In the genomic region with DNA sequence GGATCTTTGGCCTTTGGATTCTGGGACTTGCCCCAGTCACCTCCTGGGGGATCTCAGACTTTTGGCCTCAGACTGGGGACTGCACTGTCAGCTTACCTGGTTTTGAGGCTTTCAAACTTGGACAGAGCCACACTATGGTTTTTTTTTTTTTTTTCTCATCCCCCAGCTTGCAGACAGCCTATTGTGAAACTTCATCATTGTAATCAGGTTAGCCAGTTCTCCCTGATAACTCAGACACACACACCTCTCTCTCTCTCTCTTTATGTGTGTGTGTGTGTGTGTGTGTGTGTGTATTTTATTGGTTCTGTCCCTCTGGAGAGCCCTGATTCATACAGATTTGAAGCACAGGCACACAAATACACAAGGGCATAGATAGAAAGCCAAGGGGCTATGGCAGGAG, we compare ENCODE assay signal across 20 cellular contexts. TPM values are rescaled to one million over a fixed set of nuclear protein-coding genes. Genes with fewer than 3 reads are reported as not detected.
DNase-seq lines count a peak whose midpoint lies in the region; ATAC-seq, FAIRE-seq and TF ChIP-seq lines count a peak whose summit lies in the region.
"Had no signal": no experiment of that assay in that cellular context is flagged by ENCODE, and none has a peak within 500 bp of the region (broad histone marks: within the 10 kb centered on the region; RNA-seq: fewer than 3 reads in every experiment).

No MANE protein-coding gene starts in this region.

- TF ChIP-seq RAD21 in A549 (conservative IDR thresholded peaks at IDR 0.05 in 1 of 2, IDR thresholded peaks at IDR 0.05 in 1 of 2) = no peak

- H3K27me3 ChIP-seq in endodermal cell (ENCODE audit: control insufficient read depth, insufficient read depth, low read length, poor library complexity, severe bottlenecking) (no peaks in the 10 kb centered on the region), iPS-20b (ENCODE audit: insufficient read depth, low read length) (no peaks in the 10 kb centered on the region), tibial artery (no peaks in the 10 kb centered on the region)
- H3K27me3 ChIP-seq: BLaER1 treated with 17β-estradiol and CSF1 and Interleukin-3, amounts not matched to agents 10 nM and 100 nM; SJSA1 had no signal

- peak overlapping the region; percentile 67 for H3K4me2 ChIP-seq in A549
- H3K4me2 ChIP-seq: BLaER1 treated with 17β-estradiol and CSF1 and Interleukin-3, amounts not matched to agents 10 nM and 100 nM had no signal

- peaks cover 2% of the 10 kb centered on the region for H3K9me3 Mint-ChIP-seq in endodermal cell

- no peak for TF ChIP-seq POLR2A in A549 (IDR thresholded peaks at IDR 0.05; ENCODE audit: low read length)
- TF ChIP-seq POLR2A in GM18505 (IDR thresholded peaks at IDR 0.05; ENCODE audit: borderline replicate concordance, extremely low read depth, insufficient read depth, insufficient read length) = no peak

- H3K36me3 Mint-ChIP-seq in endodermal cell (ENCODE audit: low read depth) = no peaks in the 10 kb centered on the region
- H3K36me3 Mint-ChIP-seq: CD8-positive, alpha-beta memory T cell had no signal

- 0 out of 3 replicates have a peak overlapping the region, but pooled peaks have one; percentile 19 for H3K4me3 ChIP-seq in A549
- H3K4me3 ChIP-seq in HEK293 (ENCODE audit: low read depth, low read length) = no peak overlapping the region
- no peak overlapping the region for H3K4me3 ChIP-seq in endodermal cell (ENCODE audit: low read length)
- H3K4me3 ChIP-seq in iPS-20b (ENCODE audit: low read length) = no peak overlapping the region
- no peak overlapping the region for H3K4me3 ChIP-seq in tibial artery
- H3K4me3 ChIP-seq: BLaER1 treated with 17β-estradiol and CSF1 and Interleukin-3, amounts not matched to agents 10 nM and 100 nM; HAP-1; SJSA1 had no signal

- POLR2A ChIA-PET in A549 (lab: Yijun Ruan, JAX) (interaction anchor here (0.6 to 0.9 kb wide), 3 partner anchors 21 to 301 kb away, joined by 3 to 5 read pairs (median 4); partner anchors contain the start of gene VCAN), HEK293 (lab: Yijun Ruan, JAX) (no interaction called here)

- DNase-seq in A549 (ENCODE audit: low read depth in 1 of 2, low spot score in 1 of 2) (peak in 1 of 2 experiments; percentile 19), endodermal cell (no peak), tibial artery (no peak), NCI-H510A (lab: John Stamatoyannopoulos, UW) (no peak)
- DNase-seq: CD8-positive, alpha-beta memory T cell; DMS 273 treated with DMSO at 0.1 percent for 48 hours; EL; KG1; NCI-H1417 treated with DMSO at 0.1 percent for 48 hours; NCI-H1930; NCI-H2171 treated with DMSO at 0.1 percent for 48 hours; NCI-H446 treated with DMSO at 0.1 percent for 48 hours had no signal

- H3K9ac ChIP-seq in endodermal cell (ENCODE audit: extremely low read depth, low read length, poor library complexity, severe bottlenecking) (no peak overlapping the region), iPS-20b (ENCODE audit: low read depth, low read length) (0 out of 2 replicates have a peak overlapping the region, but pooled peaks have one; percentile 9)
- H3K9ac ChIP-seq: BLaER1 treated with 17β-estradiol and CSF1 and Interleukin-3, amounts not matched to agents 10 nM and 100 nM had no signal

- H3K27ac ChIP-seq in A549 (peak overlapping the region; percentile 52 to 69; a peak in 4 of 6 replicates), HEK293 (ENCODE audit: extremely low read depth, low read depth, low read length) (no peak overlapping the region), endodermal cell (ENCODE audit: low read depth, low read length) (no peak overlapping the region), iPS-20b (ENCODE audit: low read length) (no peak overlapping the region), tibial artery (no peak overlapping the region)
- H3K27ac ChIP-seq: BLaER1 treated with 17β-estradiol and CSF1 and Interleukin-3, amounts not matched to agents 10 nM and 100 nM; SJSA1 had no signal

- H3K9me3 ChIP-seq in A549 = peaks cover 13% of the 10 kb centered on the region; the same call in 2 of the 3 replicates
- H3K9me3 ChIP-seq in HEK293 (ENCODE audit: control insufficient read depth, insufficient read depth, low read depth, low read length) = no peaks in the 10 kb centered on the region
- H3K9me3 ChIP-seq in endodermal cell (ENCODE audit: control insufficient read depth, low read length) = peaks cover 22% of the 10 kb centered on the region
- no peaks in the 10 kb centered on the region for H3K9me3 ChIP-seq in iPS-20b (ENCODE audit: insufficient read depth, low read depth, low read length)
- peaks cover 0 to 5% (median 0%) of the 10 kb centered on the region in 3 donors for H3K9me3 ChIP-seq in tibial artery
- H3K9me3 ChIP-seq: HAP-1 had no signal

- peaks cover 12% of the 10 kb centered on the region; the same call in 2 of the 3 replicates for H3K4me1 ChIP-seq in A549
- no peaks in the 10 kb centered on the region for H3K4me1 ChIP-seq in HEK293 (ENCODE audit: control insufficient read depth, insufficient read depth, low read length)
- no peaks in the 10 kb centered on the region for H3K4me1 ChIP-seq in endodermal cell (ENCODE audit: control insufficient read depth, insufficient read depth, low read length)
- H3K4me1 ChIP-seq in iPS-20b (ENCODE audit: insufficient read depth, low read length) = peaks cover 11% of the 10 kb centered on the region; the same call in 1 of the 2 replicates
- no peaks in the 10 kb centered on the region for H3K4me1 ChIP-seq in tibial artery
- H3K4me1 ChIP-seq: BLaER1 treated with 17β-estradiol and CSF1 and Interleukin-3, amounts not matched to agents 10 nM and 100 nM; HAP-1 had no signal

- TF ChIP-seq CTCF in A549 (IDR thresholded peaks at IDR 0.05) = no peak
- no peak for TF ChIP-seq CTCF in HEK293 (tag by site-specific recombination; IDR thresholded peaks at IDR 0.05)
- TF ChIP-seq CTCF in endodermal cell (conservative IDR thresholded peaks at IDR 0.05) = no peak
- no peak for TF ChIP-seq CTCF in tibial artery (IDR thresholded peaks at IDR 0.05)

- TF ChIP-seq EP300 in A549 (IDR thresholded peaks at IDR 0.05) = no peak

- FAIRE-seq in A549 (lab: Jason Lieb, UNC) = no peak
- FAIRE-seq: GM19239 had no signal

- ATAC-seq in A549 (peak in 1 of 2 experiments; percentile 65; a peak in 1 of 6 replicates), GM18505 (IDR thresholded peaks at IDR 0.05; ENCODE audit: unreplicated experiment) (no peak), GM18909 (IDR thresholded peaks at IDR 0.05; ENCODE audit: poor library complexity, unreplicated experiment) (no peak)

- H3K27ac Mint-ChIP-seq in endodermal cell = peak overlapping the region; percentile 27
- H3K27ac Mint-ChIP-seq: CD8-positive, alpha-beta memory T cell had no signal

- H3K27me3 Mint-ChIP-seq in endodermal cell (ENCODE audit: insufficient read depth) = no peaks in the 10 kb centered on the region

- H3K36me3 ChIP-seq in HEK293 (ENCODE audit: control insufficient read depth in 2 of 2, insufficient read depth in 1 of 2, low read length in 2 of 2) (no peaks in the 10 kb centered on the region), endodermal cell (ENCODE audit: control insufficient read depth, insufficient read depth, low read length) (no peaks in the 10 kb centered on the region), iPS-20b (ENCODE audit: insufficient read depth, low read depth, low read length) (no peaks in the 10 kb centered on the region), tibial artery (no peaks in the 10 kb centered on the region)
- H3K36me3 ChIP-seq: BLaER1 treated with 17β-estradiol and CSF1 and Interleukin-3, amounts not matched to agents 10 nM and 100 nM; HAP-1; SJSA1 had no signal

- no peak overlapping the region for H3K4me3 Mint-ChIP-seq in endodermal cell
- H3K4me3 Mint-ChIP-seq: CD8-positive, alpha-beta memory T cell had no signal

- CTCF ChIA-PET in A549 (lab: Yijun Ruan, JAX) = interaction anchor here (0.6 kb wide), 1 partner anchor 395 kb away, joined by 3 read pairs; no protein-coding TSS in a partner anchor
- CTCF ChIA-PET in HEK293 (lab: Yijun Ruan, JAX) = no interaction called here

- intact Hi-C loops in tibial artery (cut with DNase I; ENCODE audit: low total_unique reads) = no loop called here

- peaks cover 15% of the 10 kb centered on the region for H3K4me1 Mint-ChIP-seq in endodermal cell
- H3K4me1 Mint-ChIP-seq: CD8-positive, alpha-beta memory T cell had no signal

TF ChIP-seq in A549, 52 proteins besides CTCF, POLR2A, EP300 and RAD21:
- TF ChIP-seq CEBPB (IDR thresholded peaks at IDR 0.05) = 0 out of 4 replicates have a peak, but pooled peaks of 1 of the 2 experiments have one; percentile 12
- TF ChIP-seq MAFK (IDR thresholded peaks at IDR 0.05; ENCODE audit: partially characterized antibody) = no peak
- TF ChIP-seq JUNB (IDR thresholded peaks at IDR 0.05) = no peak
TF ChIP-seq in A549: peak in this region for 1.

TF ChIP-seq in HEK293, 187 proteins besides CTCF, POLR2A, EP300 and RAD21 (continues in another document):
- TF ChIP-seq ZSCAN4 (tag by site-specific recombination; IDR thresholded peaks at IDR 0.05) (peak; percentile 67), ZNF24 (tag by site-specific recombination; IDR thresholded peaks at IDR 0.05) (no peak)

RNA-seq across cellular contexts. Expression of gene VCAN, which starts 20.7 kb away (rescaled TPM):
- polyA plus RNA-seq in A549 (2011; rRNA removed) = 42.0 and 47.8 TPM in 2 replicates
- 1.9 and 2.5 TPM in 2 replicates for polyA plus RNA-seq in A549 (2012; cell fraction: cytosol; rRNA removed)
- 11.0 and 11.6 TPM in 2 replicates for polyA plus RNA-seq in A549 (2012; cell fraction: nucleus; rRNA removed)
- polyA plus RNA-seq in A549 (2017; fragmentation: RNase III; extraction: RNeasy Plus Mini Kit Qiagen cat#74134 plus additional on column Dnase treatment) = 20.1 to 26.0 TPM (median 21.1 TPM) in 3 replicates
- 104 and 116 TPM in 2 replicates for polyA minus RNA-seq in A549 (2011; rRNA and poly(A)+ RNA removed)
- total RNA-seq in endodermal cell = 100 to 1,000 TPM; 363 to 397 TPM
- polyA plus RNA-seq in endodermal cell (2013, experiment 1 of 2) = 188 TPM
- 171 TPM for polyA plus RNA-seq in endodermal cell (2013, experiment 2 of 2)
- polyA plus RNA-seq: CD8-positive, alpha-beta memory T cell had no signal

Comparison
In these comparisons a context has a peak if more than half of its experiments do, and no peak if none do; other contexts are left out.
1. H3K27ac ChIP-seq: peak in A549 (2 of 2); none in HEK293 (single experiment), endodermal cell (single experiment), iPS-20b (single experiment) and tibial artery (0 of 2).